ENCODE assay signal across 8 cellular contexts in the genomic region with DNA sequence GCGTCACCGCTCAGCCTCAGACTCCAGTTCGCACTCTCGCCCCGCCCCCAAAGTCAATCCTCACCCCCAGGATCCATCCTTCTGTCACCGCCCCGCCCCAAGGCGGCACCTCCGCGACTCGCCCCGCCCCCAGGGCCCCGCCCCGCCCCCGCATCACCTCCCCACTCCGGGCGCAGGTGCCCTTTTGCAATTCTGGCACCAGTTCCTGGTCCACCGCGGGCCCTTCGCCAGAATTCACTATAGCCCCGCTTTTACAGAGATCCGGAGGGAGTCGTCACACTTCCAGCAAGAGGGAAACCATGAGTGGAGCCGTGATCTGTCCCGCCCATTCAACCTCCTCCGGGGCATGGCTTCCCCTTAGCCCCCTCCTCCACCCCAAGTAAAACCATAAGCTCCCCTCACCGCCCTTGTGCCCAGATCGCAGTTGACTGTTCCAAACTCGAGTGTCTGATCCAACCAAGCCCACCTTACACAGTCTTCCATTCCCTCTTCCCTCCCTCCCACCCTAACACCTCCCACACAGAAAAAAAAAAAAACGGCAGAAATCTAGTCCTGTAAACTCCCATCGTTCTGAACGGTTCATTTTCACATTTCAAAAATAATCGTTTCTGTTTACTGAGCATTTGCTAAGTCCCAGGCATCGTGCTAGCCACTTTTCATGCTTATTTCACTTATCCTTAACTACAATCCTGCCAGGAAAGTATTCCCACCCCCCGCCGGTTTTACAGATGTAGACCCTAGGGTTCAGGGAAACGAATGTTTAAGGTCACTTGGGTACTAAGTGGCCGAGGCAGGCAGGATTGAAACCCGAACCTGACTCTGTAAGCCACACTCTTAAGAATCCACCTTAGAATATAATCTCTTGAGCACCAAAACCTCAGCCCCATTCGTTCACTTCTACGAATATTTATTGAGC. TPM values are rescaled to one million over a fixed set of nuclear protein-coding genes. Genes with fewer than 3 reads are reported as not detected.
A peak's percentile ranks its signal among the peaks of the same experiment; 100 is the strongest.
DNase-seq lines count a peak whose midpoint lies in the region; ATAC-seq, FAIRE-seq and TF ChIP-seq lines count a peak whose summit lies in the region.

No MANE protein-coding gene starts in this region.

- peak; percentile 50 for FAIRE-seq in GM18507 (lab: Jason Lieb, UNC)

- POLR2A ChIA-PET in A673 (lab: Charles Lee; ENCODE audit: low non-redundant PET): interaction anchor here (0.7 kb wide), 1 partner anchor 556 kb away, joined by 16 read pairs; no protein-coding TSS in a partner anchor

- peak; percentile 14 for DNase-seq in A673 (ENCODE audit: low spot score)
- DNase-seq in GM18507 (ENCODE audit: extremely low spot score, insufficient read length, low read depth): no peak
- DNase-seq in RPMI7951 (ENCODE audit: low read depth): peak; percentile 96
- DNase-seq in central memory CD8-positive, alpha-beta T cell (ENCODE audit: low spot score in 2 of 2): no peak
- DNase-seq in left lobe of liver (ENCODE audit: low spot score): peak; percentile 48
- DNase-seq in stimulated activated naive CD8-positive, alpha-beta T cell treated with anti-CD3 and anti-CD28 coated beads, Interleukin-15, Interleukin-2, amounts not matched to agents 100 U/mL and 50 U/mL, for 24 hours: peak; percentile 16
- no peak for DNase-seq in stimulated activated naive CD4-positive, alpha-beta T cell treated with Interleukin-2 at 50 U/mL for 16 hours (lab: John Stamatoyannopoulos, UW)

- H3K4me1 ChIP-seq in A673 (ENCODE audit: insufficient read depth, low read length, poor library complexity, severe bottlenecking): peaks cover 14% of the 10 kb centered on the region

- intact Hi-C loops in A673 (cut with micrococcal nuclease; ENCODE audit: unreplicated experiment): no loop called here

- no peaks in the 10 kb centered on the region for H3K9me3 ChIP-seq in A673 (ENCODE audit: low read depth, low read length, poor library complexity, severe bottlenecking)

- no TSS peak for BruUV-seq in A673 (replicated peaks; lab: Mats Ljungman, UMichigan)

- no peaks in the 10 kb centered on the region for H3K36me3 ChIP-seq in A673 (ENCODE audit: insufficient read depth, low read length, poor library complexity, severe bottlenecking)

- no peak for TF ChIP-seq CTCF in A673 (conservative IDR thresholded peaks at IDR 0.05; ENCODE audit: low read depth, low read length)

- no peaks in the 10 kb centered on the region for H3K27me3 Mint-ChIP-seq in central memory CD8-positive, alpha-beta T cell

- peak overlapping the region; percentile 98 for H3K27ac Mint-ChIP-seq in central memory CD8-positive, alpha-beta T cell (ENCODE audit: low read depth)

- H3K4me3 ChIP-seq in A673 (ENCODE audit: low read depth, low read length, poor library complexity, severe bottlenecking): peak overlapping the region; percentile 93

- H3K27me3 ChIP-seq in A673 (replicated peaks; ENCODE audit: insufficient read depth, low read depth, low read length, poor library complexity): no peaks in the 10 kb centered on the region

- H3K9me3 Mint-ChIP-seq in central memory CD8-positive, alpha-beta T cell: no peaks in the 10 kb centered on the region

- peak overlapping the region; percentile 4 for H3K27ac ChIP-seq in A673 (ENCODE audit: low read depth, low read length, poor library complexity, severe bottlenecking)

- peaks cover 43% of the 10 kb centered on the region for H3K4me1 Mint-ChIP-seq in central memory CD8-positive, alpha-beta T cell

- H3K36me3 Mint-ChIP-seq in central memory CD8-positive, alpha-beta T cell (ENCODE audit: insufficient read depth): peaks cover 15% of the 10 kb centered on the region

- peak overlapping the region; percentile 82 for H3K4me3 Mint-ChIP-seq in central memory CD8-positive, alpha-beta T cell

- ATAC-seq in HG03064 (IDR thresholded peaks at IDR 0.05; ENCODE audit: low read depth, unreplicated experiment) (peak; percentile 31), left lobe of liver (peak; percentile 62)
- ATAC-seq in central memory CD8-positive, alpha-beta T cell (replicated peaks; ENCODE audit: extremely low read depth, poor library complexity, severe bottlenecking): peak; percentile 57
- peak; percentile 65 for ATAC-seq in stimulated activated naive CD8-positive, alpha-beta T cell treated with anti-CD3 and anti-CD28 coated beads, Interleukin-15, Interleukin-2, amounts not matched to agents 100 U/mL and 50 U/mL, for 24 hours

- CTCF ChIA-PET in A673 (lab: Charles Lee): no interaction called here

RNA-seq across cellular contexts. Expression of a gene that starts 1.3 kb away (rescaled TPM):
- total RNA-seq in A673 (2021): 7.0 and 8.9 TPM in 2 replicates
- total RNA-seq in RPMI7951 (2014; rRNA removed; shearing (Covaris generic)): 8.4 and 8.7 TPM in 2 replicates
- total RNA-seq in left lobe of liver: 8.7 TPM

RNA-seq across cellular contexts. Expression of a gene that starts 1.3 kb away (rescaled TPM):
- total RNA-seq in A673 (2021) (17.1 and 18.6 TPM in 2 replicates), left lobe of liver (10.0 TPM)
- total RNA-seq in RPMI7951 (2014; rRNA removed; shearing (Covaris generic)): 7.9 and 9.5 TPM in 2 replicates

RNA-seq across cellular contexts. Expression of a gene that starts 49.4 kb away (rescaled TPM):
- total RNA-seq in A673 (2021) (not detected in 2 replicates), left lobe of liver (0.83 TPM)
- not detected in 2 replicates for total RNA-seq in RPMI7951 (2014; rRNA removed; shearing (Covaris generic))

RNA-seq across cellular contexts. Expression of a gene that starts 59.5 kb away (rescaled TPM):
- total RNA-seq in A673 (2021) (0.11 and 0.20 TPM in 2 replicates), left lobe of liver (58.0 TPM)
- 1.2 and 1.6 TPM in 2 replicates for total RNA-seq in RPMI7951 (2014; rRNA removed; shearing (Covaris generic))

Comparison
In these comparisons a context has a peak if more than half of its experiments do, and no peak if none do; other contexts are left out.
1. DNase-seq: peak in A673 (single experiment), RPMI7951 (single experiment), left lobe of liver (single experiment) and stimulated activated naive CD8-positive, alpha-beta T cell treated with anti-CD3 and anti-CD28 coated beads, Interleukin-15, Interleukin-2, amounts not matched to agents 100 U/mL and 50 U/mL, for 24 hours (single experiment); none in GM18507 (single experiment), central memory CD8-positive, alpha-beta T cell (0 of 2) and stimulated activated naive CD4-positive, alpha-beta T cell treated with Interleukin-2 at 50 U/mL for 16 hours (single experiment).
2. Peak in every context shown above with its lines, with median percentiles within 50 percentile points of each other: ATAC-seq.